ENCODE assay signal across 2 cellular contexts in genomic region chr1:24775901-24776300, GRCh38.
TF ChIP-seq lines count a peak whose summit lies in the region.

No MANE protein-coding gene starts in this region.

TF ChIP-seq in GM23338, 12 proteins besides CTCF, POLR2A, EP300 and RAD21:
- no peak for TF ChIP-seq ETS1 (IDR thresholded peaks at IDR 0.05)
- TF ChIP-seq CREB1 (CRISPR knock-in tag; IDR thresholded peaks at IDR 0.05; ENCODE audit: low read depth) = no peak
- TF ChIP-seq ZNF462 (CRISPR knock-in tag; IDR thresholded peaks at IDR 0.05) = no peak
- TF ChIP-seq NANOG (IDR thresholded peaks at IDR 0.05; ENCODE audit: borderline replicate concordance) = no peak
- TF ChIP-seq ZNF114 (CRISPR knock-in tag; IDR thresholded peaks at IDR 0.05) = no peak
- TF ChIP-seq POLR2AphosphoS5 (IDR thresholded peaks at IDR 0.05; ENCODE audit: low read depth) = no peak
- TF ChIP-seq EZH2 (IDR thresholded peaks at IDR 0.05; ENCODE audit: low read depth, unreplicated experiment) = no peak
- no peak for TF ChIP-seq JUNB (IDR thresholded peaks at IDR 0.05; ENCODE audit: unreplicated experiment)

TF ChIP-seq in GM12878, 131 proteins besides CTCF, POLR2A, EP300 and RAD21:
- TF ChIP-seq RBBP5 (conservative IDR thresholded peaks at IDR 0.05) (no peak), SRF (IDR thresholded peaks at IDR 0.05; ENCODE audit: low read depth in 2 of 2, low read length in 2 of 2) (no peak), USF1 (IDR thresholded peaks at IDR 0.05; ENCODE audit: borderline replicate concordance, extremely low read length, insufficient read depth, low read depth, low read length) (no peak), SIN3A (IDR thresholded peaks at IDR 0.05; ENCODE audit: low read depth, low read length) (no peak), TCF3 (IDR thresholded peaks at IDR 0.05; ENCODE audit: borderline replicate concordance, insufficient read depth, low read depth, low read length) (no peak), E2F4 (IDR thresholded peaks at IDR 0.05; ENCODE audit: low read depth, low read length) (no peak), HCFC1 (IDR thresholded peaks at IDR 0.05; ENCODE audit: low read length) (no peak), MAX (IDR thresholded peaks at IDR 0.05; ENCODE audit: low read depth, low read length) (no peak), EGR1 (IDR thresholded peaks at IDR 0.05; ENCODE audit: borderline replicate concordance in 1 of 2, low read depth in 2 of 2, low read length in 2 of 2) (no peak)
- TF ChIP-seq, protein P1, sequence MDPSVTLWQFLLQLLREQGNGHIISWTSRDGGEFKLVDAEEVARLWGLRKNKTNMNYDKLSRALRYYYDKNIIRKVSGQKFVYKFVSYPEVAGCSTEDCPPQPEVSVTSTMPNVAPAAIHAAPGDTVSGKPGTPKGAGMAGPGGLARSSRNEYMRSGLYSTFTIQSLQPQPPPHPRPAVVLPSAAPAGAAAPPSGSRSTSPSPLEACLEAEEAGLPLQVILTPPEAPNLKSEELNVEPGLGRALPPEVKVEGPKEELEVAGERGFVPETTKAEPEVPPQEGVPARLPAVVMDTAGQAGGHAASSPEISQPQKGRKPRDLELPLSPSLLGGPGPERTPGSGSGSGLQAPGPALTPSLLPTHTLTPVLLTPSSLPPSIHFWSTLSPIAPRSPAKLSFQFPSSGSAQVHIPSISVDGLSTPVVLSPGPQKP (IDR thresholded peaks at IDR 0.05; ENCODE audit: low read depth, low read length) = no peak
- TF ChIP-seq, protein P2, sequence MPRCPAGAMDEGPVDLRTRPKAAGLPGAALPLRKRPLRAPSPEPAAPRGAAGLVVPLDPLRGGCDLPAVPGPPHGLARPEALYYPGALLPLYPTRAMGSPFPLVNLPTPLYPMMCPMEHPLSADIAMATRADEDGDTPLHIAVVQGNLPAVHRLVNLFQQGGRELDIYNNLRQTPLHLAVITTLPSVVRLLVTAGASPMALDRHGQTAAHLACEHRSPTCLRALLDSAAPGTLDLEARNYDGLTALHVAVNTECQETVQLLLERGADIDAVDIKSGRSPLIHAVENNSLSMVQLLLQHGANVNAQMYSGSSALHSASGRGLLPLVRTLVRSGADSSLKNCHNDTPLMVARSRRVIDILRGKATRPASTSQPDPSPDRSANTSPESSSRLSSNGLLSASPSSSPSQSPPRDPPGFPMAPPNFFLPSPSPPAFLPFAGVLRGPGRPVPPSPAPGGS (IDR thresholded peaks at IDR 0.05; ENCODE audit: borderline replicate concordance, insufficient read depth, low read depth, low read length, poor library complexity, severe bottlenecking) = no peak
